ENCODE assay signal across 12 cellular contexts in the genomic region with DNA sequence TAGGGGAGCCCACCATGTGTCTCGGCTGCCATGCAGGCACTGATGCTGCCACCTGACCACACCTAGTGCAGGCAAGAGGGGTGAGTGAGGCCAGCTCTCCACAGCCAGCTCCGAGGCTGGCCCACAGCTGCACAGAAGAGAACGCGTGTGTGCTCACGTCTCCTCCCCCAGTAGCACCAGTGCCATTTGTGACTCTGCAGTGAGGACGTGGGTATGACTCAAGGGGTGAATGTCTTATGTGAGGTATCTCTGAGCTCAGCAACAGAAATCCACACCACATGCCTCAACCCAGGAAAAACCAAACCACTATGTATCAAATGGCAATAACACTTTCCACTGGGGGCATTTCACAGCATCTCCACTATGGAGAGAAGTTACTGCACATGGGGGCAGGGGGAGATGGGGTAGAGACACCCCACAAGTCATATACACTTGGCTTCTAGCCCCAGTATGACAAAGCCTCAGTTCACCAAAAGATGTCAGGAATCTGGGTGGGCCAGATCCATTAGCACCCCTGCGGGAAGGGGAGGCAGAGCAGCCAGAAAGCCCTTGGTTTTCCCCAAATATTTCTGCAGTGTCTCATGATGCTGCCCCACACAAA.
DNase-seq lines count a peak whose midpoint lies in the region; ATAC-seq, FAIRE-seq and TF ChIP-seq lines count a peak whose summit lies in the region.
"Had no signal": no experiment of that assay in that cellular context is flagged by ENCODE, and none has a peak within 500 bp of the region (broad histone marks: within the 10 kb centered on the region; RNA-seq: fewer than 3 reads in every experiment).

No MANE protein-coding gene starts in this region.

- H3K27me3 ChIP-seq in right cardiac atrium (ENCODE audit: control insufficient read depth, insufficient read depth): no peaks in the 10 kb centered on the region
- H3K27me3 ChIP-seq: spleen had no signal

- H3K9me3 ChIP-seq in right cardiac atrium (ENCODE audit: control insufficient read depth, low read length) (no peaks in the 10 kb centered on the region), kidney (ENCODE audit: control insufficient read depth in 1 of 2, low read length in 2 of 2) (no peaks in the 10 kb centered on the region)
- H3K9me3 ChIP-seq: Caco-2, spleen had no signal

- no peaks in the 10 kb centered on the region for H3K36me3 Mint-ChIP-seq in natural killer cell treated with Interleukin-12 subunit alpha and Interleukin-12 subunit beta and Interleukin-15 and Interleukin-18, amount 100 ng/mL, for 72 hours
- H3K36me3 Mint-ChIP-seq in natural killer cell: no peaks in the 10 kb centered on the region
- H3K36me3 Mint-ChIP-seq in activated T-helper 1 cell treated with anti-CD3 and anti-CD28 coated beads, Interleukin-12 subunit alpha, Interleukin-12 subunit beta, Interleukin-2, Interleukin-4 antibody, amounts not matched to agents 30 ng/mL and 10 ng/mL and 1 ng/mL, durations not matched to agents 14 hours and 24 hours and 36 hours (ENCODE audit: low read depth): peaks cover 40% of the 10 kb centered on the region
- H3K36me3 Mint-ChIP-seq in immature natural killer cell: peaks cover 5 to 23% (median 11%) of the 10 kb centered on the region in 3 donors

- no peak overlapping the region for H3K9ac ChIP-seq in kidney (ENCODE audit: low read length in 2 of 2)

- no peaks in the 10 kb centered on the region for H3K9me3 Mint-ChIP-seq in natural killer cell treated with Interleukin-12 subunit alpha and Interleukin-12 subunit beta and Interleukin-15 and Interleukin-18, amount 100 ng/mL, for 72 hours
- H3K9me3 Mint-ChIP-seq in natural killer cell (no peaks in the 10 kb centered on the region), immature natural killer cell (no peaks in the 10 kb centered on the region)
- no peaks in the 10 kb centered on the region for H3K9me3 Mint-ChIP-seq in activated T-helper 1 cell treated with anti-CD3 and anti-CD28 coated beads, Interleukin-12 subunit alpha, Interleukin-12 subunit beta, Interleukin-2, Interleukin-4 antibody, amounts not matched to agents 30 ng/mL and 10 ng/mL and 1 ng/mL, durations not matched to agents 14 hours and 24 hours and 36 hours

- H3K4me1 ChIP-seq in right cardiac atrium (ENCODE audit: control insufficient read depth, insufficient read depth, low read length) (peaks cover 11% of the 10 kb centered on the region), kidney (ENCODE audit: control insufficient read depth in 1 of 2, insufficient read depth in 1 of 2, low read depth in 1 of 2, low read length in 2 of 2) (no peaks in the 10 kb centered on the region)
- H3K4me1 ChIP-seq: spleen had no signal

- FAIRE-seq in kidney (lab: Jason Lieb, UNC): no peak

- 85% methylated on average over 7 of the region's 7 CpGs for WGBS in right cardiac atrium

- H3K4me3 ChIP-seq in right cardiac atrium (ENCODE audit: low read length) (no peak overlapping the region), kidney (ENCODE audit: low read length in 2 of 2) (no peak overlapping the region)
- H3K4me3 ChIP-seq: spleen had no signal

- H3K36me3 ChIP-seq in kidney (ENCODE audit: control insufficient read depth in 1 of 2, insufficient read depth in 2 of 2, low read length in 2 of 2): peaks cover 5 to 14% of the 10 kb centered on the region in 2 donors

- no peak for TF ChIP-seq CTCF in natural killer cell (IDR thresholded peaks at IDR 0.05)
- no peak for TF ChIP-seq CTCF in kidney (IDR thresholded peaks at IDR 0.05; ENCODE audit: borderline replicate concordance, extremely low read depth, insufficient read depth)

- H3K27ac ChIP-seq in right cardiac atrium (ENCODE audit: low read length) (peak overlapping the region; percentile 18), kidney (ENCODE audit: low read depth in 2 of 2, low read length in 2 of 2) (no peak overlapping the region)
- H3K27ac ChIP-seq: spleen had no signal

- peak; percentile 62 to 77 for ATAC-seq in natural killer cell treated with Interleukin-12 subunit alpha and Interleukin-12 subunit beta and Interleukin-15 and Interleukin-18, amount 100 ng/mL, for 72 hours
- no peak for ATAC-seq in natural killer cell
- no peak for ATAC-seq in right cardiac atrium

- no peak overlapping the region for H3K4me3 Mint-ChIP-seq in natural killer cell treated with Interleukin-12 subunit alpha and Interleukin-12 subunit beta and Interleukin-15 and Interleukin-18, amount 100 ng/mL, for 72 hours
- no peak overlapping the region for H3K4me3 Mint-ChIP-seq in natural killer cell
- H3K4me3 Mint-ChIP-seq in activated T-helper 1 cell treated with anti-CD3 and anti-CD28 coated beads, Interleukin-12 subunit alpha, Interleukin-12 subunit beta, Interleukin-2, Interleukin-4 antibody, amounts not matched to agents 30 ng/mL and 10 ng/mL and 1 ng/mL, durations not matched to agents 14 hours and 24 hours and 36 hours: no peak overlapping the region
- no peak overlapping the region for H3K4me3 Mint-ChIP-seq in immature natural killer cell

- no peak for DNase-seq in natural killer cell treated with Interleukin-12 subunit alpha and Interleukin-12 subunit beta and Interleukin-15 and Interleukin-18, amount 100 ng/mL, for 72 hours (ENCODE audit: low spot score)
- no peak for DNase-seq in natural killer cell
- no peak for DNase-seq in activated T-helper 1 cell treated with anti-CD3 and anti-CD28 coated beads, Interleukin-12 subunit alpha, Interleukin-12 subunit beta, Interleukin-2, Interleukin-4 antibody, amounts not matched to agents 30 ng/mL and 10 ng/mL and 1 ng/mL, durations not matched to agents 14 hours and 24 hours and 36 hours (ENCODE audit: low spot score)
- DNase-seq in right cardiac atrium: no peak
- no peak for DNase-seq in immature natural killer cell
- DNase-seq in kidney: no peak
- DNase-seq in NCI-H187 (lab: John Stamatoyannopoulos, UW): no peak
- no peak for DNase-seq in pons (ENCODE audit: low spot score)
- DNase-seq: activated effector memory CD4-positive, alpha-beta T cell treated with anti-CD3 and anti-CD28 coated beads, Interleukin-2, amount 50 U/mL, for 16 hours; Caco-2; NCI-H226; spleen had no signal

- intact Hi-C loops in natural killer cell (cut with micrococcal nuclease): no loop called here
- intact Hi-C loops in activated T-helper 1 cell treated with anti-CD3 and anti-CD28 coated beads, Interleukin-12 subunit alpha, Interleukin-12 subunit beta, Interleukin-2, Interleukin-4 antibody, amounts not matched to agents 30 ng/mL and 10 ng/mL and 1 ng/mL, durations not matched to agents 14 hours and 24 hours and 36 hours (cut with micrococcal nuclease): no loop called here
- intact Hi-C loops in right cardiac atrium (cut with DNase I): loop anchor here in 2 of 4 donors (10.0 kb wide), 2 partner anchors 82 to 92 kb away; a partner anchor contains a TSS
- intact Hi-C loops in kidney (cut with DNase I): no loop called here

- peaks cover 4 to 13% of the 10 kb centered on the region in 2 donors for H3K4me1 Mint-ChIP-seq in natural killer cell treated with Interleukin-12 subunit alpha and Interleukin-12 subunit beta and Interleukin-15 and Interleukin-18, amount 100 ng/mL, for 72 hours (ENCODE audit: low read depth in 2 of 2)
- H3K4me1 Mint-ChIP-seq in natural killer cell (peaks cover 0 to 2% of the 10 kb centered on the region in 2 donors), immature natural killer cell (peaks cover 0 to 2% of the 10 kb centered on the region in 2 donors)
- peaks cover 25% of the 10 kb centered on the region for H3K4me1 Mint-ChIP-seq in activated T-helper 1 cell treated with anti-CD3 and anti-CD28 coated beads, Interleukin-12 subunit alpha, Interleukin-12 subunit beta, Interleukin-2, Interleukin-4 antibody, amounts not matched to agents 30 ng/mL and 10 ng/mL and 1 ng/mL, durations not matched to agents 14 hours and 24 hours and 36 hours (ENCODE audit: low read depth)

- no peaks in the 10 kb centered on the region for H3K27me3 Mint-ChIP-seq in natural killer cell treated with Interleukin-12 subunit alpha and Interleukin-12 subunit beta and Interleukin-15 and Interleukin-18, amount 100 ng/mL, for 72 hours
- no peaks in the 10 kb centered on the region for H3K27me3 Mint-ChIP-seq in natural killer cell (ENCODE audit: low read depth in 2 of 2)
- no peaks in the 10 kb centered on the region for H3K27me3 Mint-ChIP-seq in activated T-helper 1 cell treated with anti-CD3 and anti-CD28 coated beads, Interleukin-12 subunit alpha, Interleukin-12 subunit beta, Interleukin-2, Interleukin-4 antibody, amounts not matched to agents 30 ng/mL and 10 ng/mL and 1 ng/mL, durations not matched to agents 14 hours and 24 hours and 36 hours (ENCODE audit: insufficient read depth)
- H3K27me3 Mint-ChIP-seq in immature natural killer cell (ENCODE audit: low read depth in 3 of 3): peaks cover 0 to 3% (median 0%) of the 10 kb centered on the region in 3 donors

- H3K27ac Mint-ChIP-seq in natural killer cell treated with Interleukin-12 subunit alpha and Interleukin-12 subunit beta and Interleukin-15 and Interleukin-18, amount 100 ng/mL, for 72 hours: no peak overlapping the region
- no peak overlapping the region for H3K27ac Mint-ChIP-seq in natural killer cell
- peak overlapping the region; percentile 68 for H3K27ac Mint-ChIP-seq in activated T-helper 1 cell treated with anti-CD3 and anti-CD28 coated beads, Interleukin-12 subunit alpha, Interleukin-12 subunit beta, Interleukin-2, Interleukin-4 antibody, amounts not matched to agents 30 ng/mL and 10 ng/mL and 1 ng/mL, durations not matched to agents 14 hours and 24 hours and 36 hours
- peak overlapping the region in 1 of 6 donors; percentile 40 for H3K27ac Mint-ChIP-seq in immature natural killer cell

Comparison
In these comparisons a context has a peak if more than half of its experiments do, and no peak if none do; other contexts are left out.
1. ATAC-seq: peak in natural killer cell treated with Interleukin-12 subunit alpha and Interleukin-12 subunit beta and Interleukin-15 and Interleukin-18, amount 100 ng/mL, for 72 hours (2 of 2); none in natural killer cell (0 of 3) and right cardiac atrium (0 of 2).